In the genomic region with DNA sequence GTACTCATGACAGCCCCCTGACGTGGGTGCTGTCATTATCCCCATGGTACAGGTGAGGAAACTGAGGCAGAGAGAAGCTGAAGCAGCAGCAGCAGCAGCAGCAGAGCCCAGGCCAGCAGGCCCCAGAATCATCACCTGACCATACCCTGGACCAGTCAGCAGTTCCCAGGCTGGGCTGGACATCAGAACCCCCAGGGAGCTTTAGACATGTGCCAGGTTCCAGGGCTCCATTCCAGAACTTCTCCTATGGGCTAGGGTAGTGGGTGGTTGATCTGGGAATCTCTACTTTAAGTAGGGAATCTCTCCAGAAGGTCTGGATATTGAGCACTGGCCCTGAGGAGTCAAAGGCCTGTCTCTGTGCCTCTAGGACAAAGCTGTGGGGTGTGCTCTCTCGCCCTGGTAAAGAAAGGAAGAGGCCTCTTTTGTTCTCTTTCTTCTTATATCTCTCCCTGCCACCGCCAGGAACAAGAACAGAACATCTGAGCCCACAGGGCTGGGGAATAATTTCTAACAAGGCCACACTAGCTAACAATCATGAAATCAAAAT, we compare ENCODE assay signal across 9 cellular contexts. TPM values are rescaled to one million over a fixed set of nuclear protein-coding genes. Genes with fewer than 3 reads are reported as not detected.
DNase-seq lines count a peak whose midpoint lies in the region; ATAC-seq and TF ChIP-seq lines count a peak whose summit lies in the region.
"Had no signal": no experiment of that assay in that cellular context is flagged by ENCODE, and none has a peak within 500 bp of the region (broad histone marks: within the 10 kb centered on the region; RNA-seq: fewer than 3 reads in every experiment).

No MANE protein-coding gene starts in this region.

- DNase-seq in T-helper 2 cell treated with Interferon-gamma antibody and Interleukin-4, amounts not matched to agents 5 μg/mL and 100 μg/mL, for 36 hours (ENCODE audit: low spot score): no peak
- no peak for DNase-seq in T-helper 2 cell
- DNase-seq in central memory CD8-positive, alpha-beta T cell (ENCODE audit: low spot score in 2 of 2): no peak
- DNase-seq in lung microvascular endothelial cell (ENCODE audit: low read depth in 2 of 2): peak; percentile 29 to 40
- no peak for DNase-seq in thoracic aorta (ENCODE audit: low spot score)
- DNase-seq in cerebellum (ENCODE audit: low spot score): no peak
- no peak for DNase-seq in NCI-H748 treated with DMSO at 0.1 percent for 48 hours (lab: John Stamatoyannopoulos, UW)
- DNase-seq: MV-4-11 had no signal

- H3K27ac ChIP-seq in thoracic aorta: peak overlapping the region; percentile 25 to 77

- ATAC-seq in central memory CD8-positive, alpha-beta T cell (replicated peaks; ENCODE audit: extremely low read depth, poor library complexity, severe bottlenecking): no peak
- ATAC-seq in thoracic aorta (ENCODE audit: insufficient number of reproducible peaks, low FRiP score, low read depth) (no peak), HG03439 (IDR thresholded peaks at IDR 0.05; ENCODE audit: unreplicated experiment) (no peak)

- no peak for TF ChIP-seq CTCF in thoracic aorta (IDR thresholded peaks at IDR 0.05)

- no peaks in the 10 kb centered on the region for H3K9me3 Mint-ChIP-seq in T-helper 2 cell treated with Interferon-gamma antibody and Interleukin-4, amounts not matched to agents 5 μg/mL and 100 μg/mL, for 36 hours
- H3K9me3 Mint-ChIP-seq in central memory CD8-positive, alpha-beta T cell: no peaks in the 10 kb centered on the region

- H3K9me3 ChIP-seq in thoracic aorta: no peaks in the 10 kb centered on the region

- peak overlapping the region; percentile 31 for H3K27ac Mint-ChIP-seq in T-helper 2 cell treated with Interferon-gamma antibody and Interleukin-4, amounts not matched to agents 5 μg/mL and 100 μg/mL, for 36 hours
- peak overlapping the region; percentile 65 for H3K27ac Mint-ChIP-seq in central memory CD8-positive, alpha-beta T cell (ENCODE audit: low read depth)

- peaks cover 56% of the 10 kb centered on the region for H3K36me3 ChIP-seq in thoracic aorta

- H3K4me3 Mint-ChIP-seq in T-helper 2 cell treated with Interferon-gamma antibody and Interleukin-4, amounts not matched to agents 5 μg/mL and 100 μg/mL, for 36 hours: no peak overlapping the region
- no peak overlapping the region for H3K4me3 Mint-ChIP-seq in central memory CD8-positive, alpha-beta T cell

- H3K27me3 ChIP-seq in thoracic aorta (replicated peaks; ENCODE audit: insufficient read depth): no peaks in the 10 kb centered on the region

- H3K4me1 ChIP-seq in thoracic aorta (ENCODE audit: control insufficient read depth in 1 of 2, low read depth in 2 of 2): peaks cover 5 to 16% of the 10 kb centered on the region in 2 donors

- no peaks in the 10 kb centered on the region for H3K4me1 Mint-ChIP-seq in T-helper 2 cell treated with Interferon-gamma antibody and Interleukin-4, amounts not matched to agents 5 μg/mL and 100 μg/mL, for 36 hours (ENCODE audit: low read depth)
- H3K4me1 Mint-ChIP-seq in central memory CD8-positive, alpha-beta T cell: peaks cover 15% of the 10 kb centered on the region

- H3K4me3 ChIP-seq in thoracic aorta: no peak overlapping the region

- no peaks in the 10 kb centered on the region for H3K27me3 Mint-ChIP-seq in T-helper 2 cell treated with Interferon-gamma antibody and Interleukin-4, amounts not matched to agents 5 μg/mL and 100 μg/mL, for 36 hours (ENCODE audit: low read depth)
- no peaks in the 10 kb centered on the region for H3K27me3 Mint-ChIP-seq in central memory CD8-positive, alpha-beta T cell

- H3K36me3 Mint-ChIP-seq in T-helper 2 cell treated with Interferon-gamma antibody and Interleukin-4, amounts not matched to agents 5 μg/mL and 100 μg/mL, for 36 hours (ENCODE audit: low read depth): peaks cover 10% of the 10 kb centered on the region
- peaks cover 8% of the 10 kb centered on the region for H3K36me3 Mint-ChIP-seq in central memory CD8-positive, alpha-beta T cell (ENCODE audit: insufficient read depth)

RNA-seq across cellular contexts. Expression of gene MAFF, which starts 26.6 kb away (rescaled TPM):
- total RNA-seq in lung microvascular endothelial cell (41.0 and 262 TPM in 2 replicates), thoracic aorta (100 to 1,000 TPM in 1 of 2 donors, 10 to 100 TPM in 1; 97.6 to 111 TPM), cerebellum (5.2 TPM)

RNA-seq across cellular contexts. Expression of gene TMEM184B, which starts 44.4 kb away (rescaled TPM):
- 26.0 and 26.2 TPM in 2 replicates for total RNA-seq in lung microvascular endothelial cell
- 100 to 1,000 TPM; 134 to 254 TPM for total RNA-seq in thoracic aorta
- total RNA-seq in cerebellum: 23.8 TPM

RNA-seq across cellular contexts. Expression of gene PLA2G6, which starts 46.8 kb away (rescaled TPM):
- 1.3 and 4.8 TPM in 2 replicates for total RNA-seq in lung microvascular endothelial cell
- total RNA-seq in thoracic aorta: 10 to 100 TPM; 27.4 to 50.4 TPM
- 19.9 TPM for total RNA-seq in cerebellum

Comparison
In these comparisons a context has a peak if more than half of its experiments do, and no peak if none do; other contexts are left out.
1. DNase-seq: peak in lung microvascular endothelial cell (2 of 2); none in T-helper 2 cell treated with Interferon-gamma antibody and Interleukin-4, amounts not matched to agents 5 μg/mL and 100 μg/mL, for 36 hours (single experiment), T-helper 2 cell (0 of 5), central memory CD8-positive, alpha-beta T cell (0 of 2), thoracic aorta (single experiment), cerebellum (single experiment) and NCI-H748 treated with DMSO at 0.1 percent for 48 hours (single experiment).